ENCODE assay signal across 1 cellular context in the genomic region with DNA sequence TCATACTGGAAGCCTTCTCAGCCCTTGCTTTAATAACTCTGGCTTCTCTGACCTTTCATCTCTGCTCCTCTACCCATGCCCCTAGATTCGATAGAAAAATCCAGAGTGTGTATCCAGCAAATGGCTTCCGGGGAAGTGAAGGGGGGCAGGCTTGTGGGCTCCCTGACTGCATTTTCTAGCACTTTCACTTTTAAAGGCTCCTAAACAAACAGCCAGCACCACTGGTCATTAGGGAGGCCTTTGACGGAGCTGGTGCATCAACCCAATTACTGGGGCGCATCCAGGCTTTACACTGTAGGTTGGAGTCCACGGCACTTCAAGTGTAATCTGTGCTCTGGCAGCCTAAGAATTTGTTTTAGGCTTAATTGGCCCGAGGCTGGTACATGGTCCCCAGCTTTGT.
TF ChIP-seq lines count a peak whose summit lies in the region.

No MANE protein-coding gene starts in this region.

TF ChIP-seq in IMR-90, 13 proteins besides CTCF, POLR2A, EP300 and RAD21:
- no peak for TF ChIP-seq BHLHE40 (IDR thresholded peaks at IDR 0.05; ENCODE audit: low read depth, low read length)
- TF ChIP-seq NFE2L2 (IDR thresholded peaks at IDR 0.05; ENCODE audit: low read depth, low read length) = no peak
- TF ChIP-seq MXI1 (IDR thresholded peaks at IDR 0.05; ENCODE audit: borderline replicate concordance, low read depth, low read length) = no peak
- TF ChIP-seq RFX5 (IDR thresholded peaks at IDR 0.05; ENCODE audit: low read depth, low read length) = no peak
- no peak for TF ChIP-seq RCOR1 (IDR thresholded peaks at IDR 0.05; ENCODE audit: insufficient replicate concordance, low read length)
- no peak for TF ChIP-seq CEBPB (IDR thresholded peaks at IDR 0.05; ENCODE audit: low read depth, low read length)
- no peak for TF ChIP-seq MAZ (IDR thresholded peaks at IDR 0.05; ENCODE audit: borderline replicate concordance, low read depth, low read length)
- TF ChIP-seq CHD1 (IDR thresholded peaks at IDR 0.05; ENCODE audit: low read depth, low read length) = no peak
TF ChIP-seq in IMR-90: peak in this region for 0.
